In genomic region chr1:154386643-154387352, GRCh38 we compare ENCODE assay signal across 1 cellular context.
TF ChIP-seq lines count a peak whose summit lies in the region.

No MANE protein-coding gene starts in this region.

TF ChIP-seq in K562, 482 proteins besides CTCF, POLR2A, EP300 and RAD21 (continued from another document):
- TF ChIP-seq TFAM (CRISPR knock-in tag; conservative IDR thresholded peaks at IDR 0.05) (no peak), CUX1 (CRISPR knock-in tag; IDR thresholded peaks at IDR 0.05) (0 out of 2 replicates have a peak, but pooled peaks have one; percentile 53), ZNF121 (CRISPR knock-in tag; conservative IDR thresholded peaks at IDR 0.05) (no peak), KAT8 (IDR thresholded peaks at IDR 0.05; ENCODE audit: low read depth) (no peak), SMAD4 (CRISPR knock-in tag; conservative IDR thresholded peaks at IDR 0.05) (peak; percentile 95), COPS2 (conservative IDR thresholded peaks at IDR 0.05) (no peak), XRCC5 (IDR thresholded peaks at IDR 0.05; ENCODE audit: low read depth, low read length) (no peak), SP1 (CRISPR knock-in tag; IDR thresholded peaks at IDR 0.05) (no peak), ATF4 (CRISPR knock-in tag; IDR thresholded peaks at IDR 0.05) (peak; percentile 21; the same call in 1 of the 2 replicates), STAT6 (CRISPR knock-in tag; IDR thresholded peaks at IDR 0.05) (no peak), CCAR2 (IDR thresholded peaks at IDR 0.05; ENCODE audit: low read depth, low read length) (no peak), PML (IDR thresholded peaks at IDR 0.05; ENCODE audit: low read length) (0 out of 2 replicates have a peak, but pooled peaks have one; percentile 34), GABPA (tag; conservative IDR thresholded peaks at IDR 0.05; ENCODE audit: low read depth) (peak; percentile 8; the same call in 1 of the 2 replicates), ZNF449 (CRISPR knock-in tag; IDR thresholded peaks at IDR 0.05) (no peak), ZBTB7A (IDR thresholded peaks at IDR 0.05; ENCODE audit: borderline replicate concordance, control insufficient read depth, low read depth, low read length) (peak; percentile 65; the same call in 1 of the 2 replicates), NR2F6 (CRISPR knock-in tag; IDR thresholded peaks at IDR 0.05) (no peak), RB1 (IDR thresholded peaks at IDR 0.05; ENCODE audit: low read depth) (no peak), SRF (CRISPR knock-in tag; IDR thresholded peaks at IDR 0.05) (no peak)
